Comparison of ENCODE assay signal across 8 cellular contexts in genomic region chr19:40603071-40603718, GRCh38. TPM values are rescaled to one million over a fixed set of nuclear protein-coding genes. Genes with fewer than 3 reads are reported as not detected.
A peak's percentile ranks its signal among the peaks of the same experiment; 100 is the strongest.
DNase-seq lines count a peak whose midpoint lies in the region; ATAC-seq, FAIRE-seq and TF ChIP-seq lines count a peak whose summit lies in the region.

No MANE protein-coding gene starts in this region.

- peaks cover 22% of the 10 kb centered on the region for H3K79me2 ChIP-seq in K562 (ENCODE audit: control insufficient read depth, insufficient read depth, low read length)

- H3K9me3 Mint-ChIP-seq in CD4-positive, alpha-beta T cell: no peaks in the 10 kb centered on the region

- H3K27ac Mint-ChIP-seq in CD4-positive, alpha-beta T cell: peak overlapping the region; percentile 88

- TF ChIP-seq CTCF in CD4-positive, alpha-beta T cell (IDR thresholded peaks at IDR 0.05): no peak
- TF ChIP-seq CTCF in K562 (IDR thresholded peaks at IDR 0.05 in 2 of 3, conservative IDR thresholded peaks at IDR 0.05 in 1 of 3; ENCODE audit: insufficient read depth in 2 of 3, low read depth in 1 of 3, low read length in 3 of 3) (peak in 2 of 3 experiments; percentile 36 to 46; a peak in 3 of 6 replicates), right lobe of liver (IDR thresholded peaks at IDR 0.05) (no peak)

- peak in 1 of 2 experiments; percentile 47; a peak in 2 of 4 replicates for TF ChIP-seq RAD21 in K562 (CRISPR knock-in tag; conservative IDR thresholded peaks at IDR 0.05 in 1 of 2, IDR thresholded peaks at IDR 0.05 in 1 of 2)

- CTCF ChIA-PET in CD4-positive, alpha-beta T cell (lab: Charles Lee): interaction anchor here (0.7 to 3.9 kb wide), 9 partner anchors 8 to 139 kb away, joined by 3 to 37 read pairs (median 3); no protein-coding TSS in a partner anchor
- CTCF ChIA-PET in K562 (lab: Yijun Ruan, JAX; ENCODE audit: low intra/inter-chr PET ratio): interaction anchor here (0.6 to 1.3 kb wide), 4 partner anchors 31 to 299 kb away, joined by 3 to 11 read pairs (median 4); no protein-coding TSS in a partner anchor

- TF ChIP-seq POLR2A in K562 (conservative IDR thresholded peaks at IDR 0.05) (no peak), right lobe of liver (IDR thresholded peaks at IDR 0.05) (no peak)

- H3K4me1 ChIP-seq in K562 (replicated peaks in 1 of 2; ENCODE audit: control insufficient read depth in 2 of 2, insufficient read depth in 2 of 2, low read length in 2 of 2) (peaks cover 60 to 95% of the 10 kb centered on the region in 2 experiments), right lobe of liver (peaks cover 0 to 29% (median 0%) of the 10 kb centered on the region in 4 donors), aorta (ENCODE audit: control insufficient read depth in 1 of 2, insufficient read depth in 2 of 2, low read length in 2 of 2) (no peaks in the 10 kb centered on the region)

- H3K27me3 Mint-ChIP-seq in CD4-positive, alpha-beta T cell: peaks cover 42% of the 10 kb centered on the region

- H3K36me3 Mint-ChIP-seq in CD4-positive, alpha-beta T cell (ENCODE audit: low read depth): no peaks in the 10 kb centered on the region

- peak overlapping the region; percentile 88 for H3K4me3 Mint-ChIP-seq in CD4-positive, alpha-beta T cell

- H3K9me1 ChIP-seq in K562 (ENCODE audit: control insufficient read depth, insufficient read depth, low read length): peaks cover 4% of the 10 kb centered on the region

- H3K36me3 ChIP-seq in K562 (ENCODE audit: control insufficient read depth, insufficient read depth, low read length) (peaks cover 7% of the 10 kb centered on the region; the same call in 1 of the 3 replicates), right lobe of liver (no peaks in the 10 kb centered on the region), aorta (ENCODE audit: control insufficient read depth in 1 of 2, insufficient read depth in 2 of 2, low read length in 1 of 2) (no peaks in the 10 kb centered on the region)

- no peak overlapping the region for H3K27ac ChIP-seq in CD4-positive, alpha-beta T cell (ENCODE audit: low read depth, low read length)
- H3K27ac ChIP-seq in K562 (ENCODE audit: extremely low read depth, low read depth, low read length) (peak overlapping the region; percentile 93), right lobe of liver (peak overlapping the region; percentile 44 to 70 (median 57)), aorta (ENCODE audit: low read depth in 1 of 2, low read length in 2 of 2) (peak overlapping the region; percentile 5 to 69)

- WGBS in K562 (ENCODE audit: insufficient coverage, low coverage, missing lambda C conversion rate): 0% methylated on average over 12 of the region's 12 CpGs
- WGBS in right lobe of liver (ENCODE audit: insufficient coverage, low coverage, low lambda C conversion rate, missing lambda C conversion rate): 13% methylated on average over 10 of the region's 12 CpGs
- WGBS in aorta, 2 donors: 2 to 3% methylated on average over 12 of the region's 12 CpGs

- POLR2A ChIA-PET in CD4-positive, alpha-beta T cell (lab: Charles Lee): interaction anchor here (0.8 to 4.0 kb wide), 14 partner anchors 8 to 1167 kb away, joined by 3 to 51 read pairs (median 4); partner anchors contain the start of genes ACTMAP, BLVRB, RPS16 and SERTAD1
- POLR2A ChIA-PET in K562 (lab: Yijun Ruan, JAX): interaction anchor here (0.6 to 2.3 kb wide), 19 partner anchors 10 to 585 kb away, joined by 3 to 15 read pairs (median 4); partner anchors contain the start of genes BLVRB and SERTAD1

- no peak for DNase-seq in CD4-positive, alpha-beta T cell
- DNase-seq in Kasumi-1 (lab: John Stamatoyannopoulos, UW) (peak; percentile 48 to 53), K562 (ENCODE audit: extremely low read depth in 1 of 4, low spot score in 3 of 4) (peak in 2 of 4 experiments; percentile 39 to 85), right lobe of liver (no peak), aorta (no peak), SKM-1 treated with dmso at 0.1 percent for 144 hours (lab: John Stamatoyannopoulos, UW; ENCODE audit: unreplicated experiment) (no peak), iPS-NIHi11 (ENCODE audit: low spot score) (no peak)

- no peak for TF ChIP-seq EP300 in K562 (IDR thresholded peaks at IDR 0.05; ENCODE audit: low read length)

- peaks cover 37% of the 10 kb centered on the region for H3K27me3 ChIP-seq in CD4-positive, alpha-beta T cell (ENCODE audit: control insufficient read depth, insufficient read depth, low read length)
- H3K27me3 ChIP-seq in K562 (ENCODE audit: control insufficient read depth in 2 of 2, insufficient read depth in 2 of 2, low read length in 2 of 2) (no peaks in the 10 kb centered on the region), right lobe of liver (peaks cover 0 to 14% of the 10 kb centered on the region in 2 donors), aorta (ENCODE audit: control insufficient read depth in 1 of 2, insufficient read depth in 2 of 2, low read length in 1 of 2) (no peaks in the 10 kb centered on the region)

- peaks cover 6% of the 10 kb centered on the region; the same call in 1 of the 2 replicates for H4K20me1 ChIP-seq in K562 (replicated peaks; ENCODE audit: control insufficient read depth, insufficient read depth, low read length)

- intact Hi-C loops in CD4-positive, alpha-beta T cell (cut with DNase I, micrococcal nuclease): loop anchor here (5.0 kb wide), 5 partner anchors 36 to 316 kb away; partner anchors contain the start of genes BLVRB (in 2 of the 2), SPTBN4 (in 2 of the 2) and AKT2 (in 1 of the 2)
- intact Hi-C loops in K562 (cut with micrococcal nuclease): loop anchor here (5.0 kb wide), 1 partner anchor 296 kb away; no protein-coding TSS in a partner anchor
- intact Hi-C loops in right lobe of liver (cut with DNase I): no loop called here
- intact Hi-C loops in aorta (cut with DNase I): loop anchor here (5.0 to 10.0 kb wide), 4 partner anchors 34 to 256 kb away; partner anchors contain the start of genes BLVRB (in 1 of the 2), C19orf47 (in 1 of the 2), PLD3 (in 1 of the 2) and SPTBN4 (in 1 of the 2)

- H3K4me1 Mint-ChIP-seq in CD4-positive, alpha-beta T cell (ENCODE audit: low read depth): peaks cover 82% of the 10 kb centered on the region

- BruUV-seq in K562 (replicated peaks; lab: Mats Ljungman, UMichigan): no TSS peak

- FAIRE-seq in K562 (lab: Jason Lieb, UNC): no peak

- H3K4me3 ChIP-seq in K562 (peak overlapping the region; percentile 61), right lobe of liver (peak overlapping the region; percentile 22 to 40 (median 37)), aorta (ENCODE audit: low read length in 2 of 2) (peak overlapping the region in 1 of 2 donors; percentile 11)

- H2AFZ ChIP-seq in K562 (ENCODE audit: low read depth, low read length): peak overlapping the region; percentile 58; the same call in 1 of the 2 replicates

- peak overlapping the region; percentile 87 for H3K4me2 ChIP-seq in K562 (ENCODE audit: insufficient read depth, low read length)

- no peak for ATAC-seq in CD4-positive, alpha-beta T cell (ENCODE audit: poor library complexity)
- ATAC-seq in K562 (no peak), right lobe of liver (no peak), aorta (ENCODE audit: low FRiP score) (no peak), GM19463 (IDR thresholded peaks at IDR 0.05; ENCODE audit: unreplicated experiment) (no peak)

- in situ Hi-C loops in K562 (cut with MboI): no loop called here

- H3K9me3 ChIP-seq in CD4-positive, alpha-beta T cell (ENCODE audit: control insufficient read depth, low read length): no peaks in the 10 kb centered on the region
- H3K9me3 ChIP-seq in K562 (replicated peaks; ENCODE audit: control insufficient read depth, insufficient read depth, low read depth, low read length): no peaks in the 10 kb centered on the region
- no peaks in the 10 kb centered on the region for H3K9me3 ChIP-seq in right lobe of liver
- H3K9me3 ChIP-seq in aorta (ENCODE audit: control insufficient read depth, low read length): no peaks in the 10 kb centered on the region

- peak overlapping the region; percentile 93 to 95; a peak in 3 of 4 replicates for H3K9ac ChIP-seq in K562 (ENCODE audit: insufficient read depth in 1 of 2, low read depth in 2 of 2, low read length in 2 of 2)

RNA-seq across cellular contexts. Expression of gene LTBP4, which starts 2.0 kb away (rescaled TPM):
- total RNA-seq in CD4-positive, alpha-beta T cell: 100 to 1,000 TPM; 116 to 134 TPM
- total RNA-seq in K562 (2011; cell fraction: chromatin; rRNA removed; ENCODE audit: low replicate concordance): 209 and 457 TPM in 2 replicates
- total RNA-seq in K562 (2011; cell fraction: nucleolus; rRNA removed): 301 and 327 TPM in 2 replicates
- 219 and 259 TPM in 2 replicates for total RNA-seq in K562 (2011; cell fraction: nucleoplasm; rRNA removed)
- total RNA-seq in K562 (2014; rRNA removed): 38.7 and 44.5 TPM in 2 replicates
- total RNA-seq in K562 (2014; rRNA removed; fragmentation: Illumina TruSeq; extraction: Trizol): 6.1 and 9.7 TPM in 2 replicates
- total RNA-seq in K562 (2015; rRNA removed; fragmentation: Illumina TruSeq; extraction: Trizol): 19.9 and 25.0 TPM in 2 replicates
- 148 and 160 TPM in 2 replicates for total RNA-seq in K562 (2021)
- polyA plus RNA-seq in K562 (2011; rRNA removed): 34.4 and 64.2 TPM in 2 replicates
- polyA plus RNA-seq in K562 (2011; cell fraction: cytosol; rRNA removed): 40.5 and 63.1 TPM in 2 replicates
- polyA plus RNA-seq in K562 (2011; cell fraction: nucleus; rRNA removed): 400 and 488 TPM in 2 replicates
- 256 and 263 TPM in 2 replicates for polyA plus RNA-seq in K562 (2012)
- 31.6 and 65.6 TPM in 2 replicates for polyA plus RNA-seq in K562 (2014; fragmentation: Illumina TruSeq; extraction: Trizol)
- under 1 TPM; 0.35 to 0.53 TPM for polyA plus RNA-seq in K562 (2014; fragmentation: Nextera tagmentation; extraction: Ambion mirVana)
- 108 and 112 TPM in 2 replicates for polyA plus RNA-seq in K562 (2014; rRNA removed)
- polyA minus RNA-seq in K562 (2011; rRNA and poly(A)+ RNA removed): 6.8 and 10.0 TPM in 2 replicates
- 50.8 and 74.4 TPM in 2 replicates for polyA minus RNA-seq in K562 (2011; cell fraction: cytosol; rRNA and poly(A)+ RNA removed)
- polyA minus RNA-seq in K562 (2011; cell fraction: nucleus; rRNA and poly(A)+ RNA removed): 47.9 and 57.5 TPM in 2 replicates
- total RNA-seq in right lobe of liver: 10 to 100 TPM; 19.3 to 40.8 (median 34.4) TPM
- 100 to 1,000 TPM; 286 to 725 TPM for total RNA-seq in aorta
- polyA plus RNA-seq in aorta: 100 to 1,000 TPM; 140 to 768 TPM

RNA-seq across cellular contexts. Expression of gene SHKBP1, which starts 26.5 kb away (rescaled TPM):
- 10 to 100 TPM; 82.5 to 92.9 TPM for total RNA-seq in CD4-positive, alpha-beta T cell
- total RNA-seq in K562 (2011; cell fraction: chromatin; rRNA removed; ENCODE audit: low replicate concordance): 33.3 and 146 TPM in 2 replicates
- 62.0 and 84.4 TPM in 2 replicates for total RNA-seq in K562 (2011; cell fraction: nucleolus; rRNA removed)
- total RNA-seq in K562 (2011; cell fraction: nucleoplasm; rRNA removed): 39.4 and 65.9 TPM in 2 replicates
- 33.7 and 48.0 TPM in 2 replicates for total RNA-seq in K562 (2014; rRNA removed)
- total RNA-seq in K562 (2014; rRNA removed; fragmentation: Illumina TruSeq; extraction: Trizol): 6.6 and 9.6 TPM in 2 replicates
- 17.5 and 22.3 TPM in 2 replicates for total RNA-seq in K562 (2015; rRNA removed; fragmentation: Illumina TruSeq; extraction: Trizol)
- total RNA-seq in K562 (2021): 54.5 and 58.1 TPM in 2 replicates
- polyA plus RNA-seq in K562 (2011; rRNA removed): 18.9 and 24.4 TPM in 2 replicates
- polyA plus RNA-seq in K562 (2011; cell fraction: cytosol; rRNA removed): 34.0 and 79.0 TPM in 2 replicates
- polyA plus RNA-seq in K562 (2011; cell fraction: nucleus; rRNA removed): 68.6 and 104 TPM in 2 replicates
- polyA plus RNA-seq in K562 (2012): 56.1 and 106 TPM in 2 replicates
- polyA plus RNA-seq in K562 (2014; fragmentation: Illumina TruSeq; extraction: Trizol): 33.7 and 42.0 TPM in 2 replicates
- 1 to 10 TPM; 1.2 to 4.9 TPM for polyA plus RNA-seq in K562 (2014; fragmentation: Nextera tagmentation; extraction: Ambion mirVana)
- 34.2 and 40.4 TPM in 2 replicates for polyA plus RNA-seq in K562 (2014; rRNA removed)
- 11.5 and 17.4 TPM in 2 replicates for polyA minus RNA-seq in K562 (2011; rRNA and poly(A)+ RNA removed)
- polyA minus RNA-seq in K562 (2011; cell fraction: cytosol; rRNA and poly(A)+ RNA removed): 53.0 and 61.0 TPM in 2 replicates
- polyA minus RNA-seq in K562 (2011; cell fraction: nucleus; rRNA and poly(A)+ RNA removed): 18.8 and 19.9 TPM in 2 replicates
- total RNA-seq in right lobe of liver: 10 to 100 TPM; 16.1 to 29.0 (median 22.4) TPM
- 10 to 100 TPM; 54.0 to 75.3 TPM for total RNA-seq in aorta
- 100 to 1,000 TPM in 1 of 2 donors, 10 to 100 TPM in 1; 29.4 to 150 TPM for polyA plus RNA-seq in aorta

Comparison
In these comparisons a context has a peak if more than half of its experiments do, and no peak if none do; other contexts are left out.
1. DNase-seq: peak in Kasumi-1 (2 of 2); none in CD4-positive, alpha-beta T cell (0 of 10), right lobe of liver (0 of 3), aorta (0 of 2), SKM-1 treated with dmso at 0.1 percent for 144 hours (single experiment) and iPS-NIHi11 (single experiment).
2. CTCF ChIP-seq: peak in K562 (2 of 3); none in CD4-positive, alpha-beta T cell (single experiment) and right lobe of liver (0 of 4).
3. intact Hi-C loops: an anchor here in CD4-positive, alpha-beta T cell (5.0 kb wide), K562 (5.0 kb wide) and aorta (5.0 to 10.0 kb wide); none called in right lobe of liver.